Comparison of ENCODE assay signal across 8 cellular contexts in genomic region chr19:41895745-41896580, GRCh38. TPM values are rescaled to one million over a fixed set of nuclear protein-coding genes. Genes with fewer than 3 reads are reported as not detected.
DNase-seq lines count a peak whose midpoint lies in the region; ATAC-seq and TF ChIP-seq lines count a peak whose summit lies in the region.
"Had no signal": no experiment of that assay in that cellular context is flagged by ENCODE, and none has a peak within 500 bp of the region (broad histone marks: within the 10 kb centered on the region; RNA-seq: fewer than 3 reads in every experiment).

No MANE protein-coding gene starts in this region.

- no peaks in the 10 kb centered on the region for H3K27me3 ChIP-seq in CD8-positive, alpha-beta T cell (ENCODE audit: insufficient read depth, low read length)

- H3K27ac Mint-ChIP-seq in CD8-positive, alpha-beta T cell: peak overlapping the region; percentile 90

- POLR2A ChIA-PET in CD8-positive, alpha-beta T cell (lab: Charles Lee): interaction anchor here (0.6 to 18.1 kb wide), 7 partner anchors 8 to 36 kb away, joined by 3 to 253 read pairs (median 5); partner anchors contain the start of genes ARHGEF1 and RPS19

- H3K27ac ChIP-seq in CD8-positive, alpha-beta T cell (ENCODE audit: low read depth, low read length): peak overlapping the region; percentile 37
- H3K27ac ChIP-seq: left ventricle myocardium inferior had no signal

- intact Hi-C loops in CD8-positive, alpha-beta T cell (cut with DNase I, micrococcal nuclease): loop anchor here in 1 of 2 experiments (2.0 kb wide), 1 partner anchor 39 kb away; no protein-coding TSS in a partner anchor

- H3K4me3 ChIP-seq in CD8-positive, alpha-beta T cell (ENCODE audit: low read depth, low read length): no peak overlapping the region
- H3K4me3 ChIP-seq in epithelial cell of proximal tubule (ENCODE audit: low read depth, low read length): no peak overlapping the region
- H3K4me3 ChIP-seq: left ventricle myocardium inferior had no signal

- CTCF ChIA-PET in CD8-positive, alpha-beta T cell (lab: Charles Lee): interaction anchor here (0.8 to 2.0 kb wide), 7 partner anchors 10 to 61 kb away, joined by 3 to 5 read pairs (median 3); no protein-coding TSS in a partner anchor

- peak; percentile 64 for ATAC-seq in CD8-positive, alpha-beta T cell
- no peak for ATAC-seq in GM18861 (IDR thresholded peaks at IDR 0.05; ENCODE audit: unreplicated experiment)

- peaks cover 74% of the 10 kb centered on the region for H3K36me3 Mint-ChIP-seq in CD8-positive, alpha-beta T cell

- H3K36me3 ChIP-seq in CD8-positive, alpha-beta T cell (ENCODE audit: insufficient read depth, low read length): peaks cover 70% of the 10 kb centered on the region

- H3K27me3 Mint-ChIP-seq in CD8-positive, alpha-beta T cell (ENCODE audit: low read depth): no peaks in the 10 kb centered on the region

- peak in 1 of 7 experiments; percentile 40 for DNase-seq in CD8-positive, alpha-beta T cell
- DNase-seq in NCI-H524 (lab: John Stamatoyannopoulos, UW) (peak; percentile 33 to 79), epithelial cell of proximal tubule (ENCODE audit: low read depth) (no peak), NCI-H774 (lab: John Stamatoyannopoulos, UW) (no peak), NCI-H2196 (lab: John Stamatoyannopoulos, UW; ENCODE audit: unreplicated experiment) (no peak)
- DNase-seq: caudate nucleus, left ventricle myocardium inferior had no signal

- H3K4me1 Mint-ChIP-seq in CD8-positive, alpha-beta T cell (ENCODE audit: low read depth): peaks cover 69% of the 10 kb centered on the region

- H3K9me3 ChIP-seq in CD8-positive, alpha-beta T cell (ENCODE audit: low read length): no peaks in the 10 kb centered on the region
- H3K9me3 ChIP-seq: left ventricle myocardium inferior had no signal

- no peaks in the 10 kb centered on the region for H3K9me3 Mint-ChIP-seq in CD8-positive, alpha-beta T cell

- H3K4me3 Mint-ChIP-seq in CD8-positive, alpha-beta T cell: peak overlapping the region; percentile 61

- peak; percentile 36 for TF ChIP-seq CTCF in CD8-positive, alpha-beta T cell (IDR thresholded peaks at IDR 0.05)
- peak; percentile 42 for TF ChIP-seq CTCF in epithelial cell of proximal tubule (conservative IDR thresholded peaks at IDR 0.05; ENCODE audit: low read depth, low read length)

- H3K4me1 ChIP-seq in CD8-positive, alpha-beta T cell (ENCODE audit: insufficient read depth, low read length): peaks cover 88% of the 10 kb centered on the region
- H3K4me1 ChIP-seq: left ventricle myocardium inferior had no signal

RNA-seq across cellular contexts. Expression of gene ARHGEF1, which starts 13.0 kb away (rescaled TPM):
- 1,000 to 10,000 TPM; 1,125 to 1,160 TPM for total RNA-seq in CD8-positive, alpha-beta T cell
- total RNA-seq in epithelial cell of proximal tubule: 65.9 and 79.5 TPM in 2 replicates

RNA-seq across cellular contexts. Expression of gene CD79A, which starts 18.9 kb away (rescaled TPM):
- total RNA-seq in CD8-positive, alpha-beta T cell: 10 to 100 TPM; 19.5 to 19.6 TPM
- total RNA-seq in epithelial cell of proximal tubule: not detected in 2 replicates
- total RNA-seq: left ventricle myocardium inferior had no signal

RNA-seq across cellular contexts. Expression of gene ERFL, which starts 32.3 kb away (rescaled TPM):
- total RNA-seq in CD8-positive, alpha-beta T cell: 1 to 10 TPM; 5.4 to 6.8 TPM
- total RNA-seq in epithelial cell of proximal tubule: not detected in 2 replicates
- total RNA-seq: left ventricle myocardium inferior had no signal

RNA-seq across cellular contexts. Expression of gene RPS19, which starts 35.9 kb away (rescaled TPM):
- total RNA-seq in CD8-positive, alpha-beta T cell: 1,000 to 10,000 TPM; 3,663 to 3,781 TPM
- 1,573 and 1,845 TPM in 2 replicates for total RNA-seq in epithelial cell of proximal tubule

RNA-seq across cellular contexts. Expression of gene DMRTC2, which starts 51.1 kb away (rescaled TPM):
- total RNA-seq in CD8-positive, alpha-beta T cell: not detected
- not detected in 2 replicates for total RNA-seq in epithelial cell of proximal tubule
- total RNA-seq: left ventricle myocardium inferior had no signal

Comparison
In these comparisons a context has a peak if more than half of its experiments do, and no peak if none do; other contexts are left out.
1. DNase-seq: peak in NCI-H524 (2 of 2); none in epithelial cell of proximal tubule (single experiment), NCI-H774 (single experiment) and NCI-H2196 (single experiment).
2. RNA of gene ARHGEF1, which starts 13.0 kb away (total RNA-seq): 1,125 to 1,160 TPM in CD8-positive, alpha-beta T cell; 65.9 to 79.5 TPM in epithelial cell of proximal tubule; every median in the first group is over 10 times any median in the second.
3. RNA of gene CD79A, which starts 18.9 kb away (total RNA-seq): 19.5 to 19.6 TPM in CD8-positive, alpha-beta T cell; not detected in epithelial cell of proximal tubule; every median in the first group is over 10 times any median in the second.